Comparison of ENCODE assay signal across 8 cellular contexts in genomic region chr5:176447982-176448608, GRCh38. TPM values are rescaled to one million over a fixed set of nuclear protein-coding genes. Genes with fewer than 3 reads are reported as not detected.
DNase-seq lines count a peak whose midpoint lies in the region; ATAC-seq and TF ChIP-seq lines count a peak whose summit lies in the region.

A gene with protein sequence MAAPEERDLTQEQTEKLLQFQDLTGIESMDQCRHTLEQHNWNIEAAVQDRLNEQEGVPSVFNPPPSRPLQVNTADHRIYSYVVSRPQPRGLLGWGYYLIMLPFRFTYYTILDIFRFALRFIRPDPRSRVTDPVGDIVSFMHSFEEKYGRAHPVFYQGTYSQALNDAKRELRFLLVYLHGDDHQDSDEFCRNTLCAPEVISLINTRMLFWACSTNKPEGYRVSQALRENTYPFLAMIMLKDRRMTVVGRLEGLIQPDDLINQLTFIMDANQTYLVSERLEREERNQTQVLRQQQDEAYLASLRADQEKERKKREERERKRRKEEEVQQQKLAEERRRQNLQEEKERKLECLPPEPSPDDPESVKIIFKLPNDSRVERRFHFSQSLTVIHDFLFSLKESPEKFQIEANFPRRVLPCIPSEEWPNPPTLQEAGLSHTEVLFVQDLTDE (plus strand): TSS chr5:176448385. CDS start chr5:176448408, 23 bp downstream.

- peaks cover 47% of the 10 kb centered on the region for H3K79me2 ChIP-seq in Loucy (ENCODE audit: insufficient read depth, low read length)

- TF ChIP-seq CTCF in Loucy (conservative IDR thresholded peaks at IDR 0.05; ENCODE audit: low read length): peak; percentile 67
- peak; percentile 92 for TF ChIP-seq CTCF in natural killer cell (IDR thresholded peaks at IDR 0.05)

- no peaks in the 10 kb centered on the region for H3K9me3 ChIP-seq in Loucy (ENCODE audit: insufficient read depth, low read depth, low read length)

- no peaks in the 10 kb centered on the region for H4K20me1 ChIP-seq in Loucy (ENCODE audit: insufficient read depth, low read length, poor library complexity, severe bottlenecking)

- intact Hi-C loops in natural killer cell (cut with micrococcal nuclease): loop anchor here (1.0 to 2.0 kb wide), 3 partner anchors 31 to 89 kb away; partner anchors contain the start of genes CLTB, HIGD2A, NOP16 and RNF44

- no peaks in the 10 kb centered on the region for H3K9me2 ChIP-seq in Loucy (replicated peaks; ENCODE audit: low read depth, low read length)

- no peaks in the 10 kb centered on the region for H3K27me3 Mint-ChIP-seq in natural killer cell (ENCODE audit: low read depth in 2 of 2)

- H3K9ac ChIP-seq in Loucy (ENCODE audit: low read depth, low read length, poor library complexity, severe bottlenecking): peak within 1 kb of the TSS; percentile 95

- peak; percentile 90 for TF ChIP-seq POLR2A in Raji (IDR thresholded peaks at IDR 0.05; ENCODE audit: insufficient read depth, low read depth, low read length)

- no peaks in the 10 kb centered on the region for H3K36me3 Mint-ChIP-seq in natural killer cell

- peaks cover 42 to 49% of the 10 kb centered on the region in 2 donors for H3K4me1 Mint-ChIP-seq in natural killer cell

- H3F3A ChIP-seq in Loucy (ENCODE audit: low read depth): no peaks in the 10 kb centered on the region

- H3K27me3 ChIP-seq in H7 (ENCODE audit: control insufficient read depth, insufficient read depth, low read length) (no peaks in the 10 kb centered on the region), Loucy (ENCODE audit: insufficient read depth, low read length, poor library complexity, severe bottlenecking) (no peaks in the 10 kb centered on the region)

- H3K27ac Mint-ChIP-seq in natural killer cell: peak within 1 kb of the TSS; percentile 92 to 98

- peak within 1 kb of the TSS; percentile 76 for H3K4me2 ChIP-seq in Loucy (ENCODE audit: low read depth, low read length, poor library complexity, severe bottlenecking)

- H3K36me3 ChIP-seq in H7 (replicated peaks; ENCODE audit: control insufficient read depth, insufficient read depth, low read length) (peaks cover under 1% of the 10 kb centered on the region), Loucy (ENCODE audit: insufficient read depth, low read length) (no peaks in the 10 kb centered on the region)

- peaks cover 16% of the 10 kb centered on the region for H3K4me1 ChIP-seq in Loucy (ENCODE audit: insufficient read depth, low read length, poor library complexity, severe bottlenecking)

- DNase-seq in G401 (ENCODE audit: low spot score) (peak; percentile 99), H7 (peak; percentile 99), fibroblast of peridontal ligament (ENCODE audit: extremely low read depth) (peak; percentile 99), natural killer cell (peak; percentile 100)
- DNase-seq in activated T-helper 9 cell treated with anti-CD3 and anti-CD28 coated beads, Interleukin-2, amount 50 U/mL, for 16 hours (ENCODE audit: low read depth): peak; percentile 98
- DNase-seq in stimulated activated naive CD4-positive, alpha-beta T cell treated with Interleukin-2 at 50 U/mL for 16 hours (lab: John Stamatoyannopoulos, UW): peak; percentile 94

- H3K4me3 ChIP-seq in H7 (ENCODE audit: insufficient read depth, low read depth, low read length): peak within 1 kb of the TSS; percentile 94
- peak within 1 kb of the TSS; percentile 95 for H3K4me3 ChIP-seq in Loucy (ENCODE audit: low read length, poor library complexity, severe bottlenecking)

- in situ Hi-C loops in G401 (cut with HindIII; ENCODE audit: low sequenced_read_pairs): no loop called here

- H3K4me3 Mint-ChIP-seq in natural killer cell: peak within 1 kb of the TSS; percentile 96

- ATAC-seq in natural killer cell: peak; percentile 86 to 98 (median 88)

- H2AFZ ChIP-seq in Loucy (ENCODE audit: low read length): peak within 1 kb of the TSS; percentile 87

- H3K9me3 Mint-ChIP-seq in natural killer cell: no peaks in the 10 kb centered on the region

RNA-seq across cellular contexts. Expression of the gene that starts here (rescaled TPM):
- 24.9 and 29.4 TPM in 2 replicates for total RNA-seq in G401 (2014; rRNA removed; shearing (Covaris generic))
- total RNA-seq in H7 (2014; rRNA removed; shearing (Covaris generic)): 36.2 and 37.6 TPM in 2 replicates
- total RNA-seq in natural killer cell: 10 to 100 TPM; 32.1 to 32.5 (median 32.1) TPM

Comparison
In these comparisons a context has a peak if more than half of its experiments do, and no peak if none do; other contexts are left out.
1. Peak in every context shown above with its lines: DNase-seq, ATAC-seq and H3K4me3 ChIP-seq.